8 cellular contexts compared by ENCODE assay signal in genomic region chr17:19724501-19725420, GRCh38. TPM values are rescaled to one million over a fixed set of nuclear protein-coding genes. Genes with fewer than 3 reads are reported as not detected.
DNase-seq lines count a peak whose midpoint lies in the region; ATAC-seq, FAIRE-seq and TF ChIP-seq lines count a peak whose summit lies in the region.

No MANE protein-coding gene starts in this region.

- H3K36me3 ChIP-seq in RWPE2 (ENCODE audit: low read depth) (no peaks in the 10 kb centered on the region), adrenal gland (replicated peaks in 1 of 2) (no peaks in the 10 kb centered on the region), lower lobe of right lung (no peaks in the 10 kb centered on the region)

- H3K4me3 ChIP-seq in RWPE2 (ENCODE audit: severe bottlenecking) (no peak overlapping the region), adrenal gland (peak overlapping the region in 1 of 4 donors; percentile 41), lower lobe of right lung (peak overlapping the region; percentile 52)

- no peak overlapping the region for H3K4me3 Mint-ChIP-seq in HFFc6

- peak; percentile 68 for DNase-seq in RWPE2 (ENCODE audit: low spot score)
- peak; percentile 48 to 79 (median 56) for DNase-seq in adrenal gland
- peak; percentile 92 for DNase-seq in lower lobe of right lung
- peak; percentile 4 for DNase-seq in stimulated activated CD8-positive, alpha-beta memory T cell treated with anti-CD3 and anti-CD28 coated beads, Interleukin-12 subunit alpha, Interleukin-12 subunit beta, amount 100 ng/mL, for 1 hour (ENCODE audit: low read depth)
- no peak for DNase-seq in HTR-8/SVneo (ENCODE audit: insufficient read length, low spot score)
- DNase-seq in HFFc6, result no peak
- no peak for DNase-seq in NCI-H2029 treated with DMSO at 0.1 percent for 48 hours (lab: John Stamatoyannopoulos, UW)
- no peak for DNase-seq in NCI-H2107 treated with DMSO at 0.1 percent for 48 hours (lab: John Stamatoyannopoulos, UW; ENCODE audit: unreplicated experiment)

- TF ChIP-seq CTCF in RWPE2 (IDR thresholded peaks at IDR 0.05; ENCODE audit: poor library complexity, severe bottlenecking) (no peak), adrenal gland (IDR thresholded peaks at IDR 0.05) (no peak), lower lobe of right lung (IDR thresholded peaks at IDR 0.05) (no peak), HFFc6 (IDR thresholded peaks at IDR 0.05) (no peak)

- H3K27me3 Mint-ChIP-seq in HFFc6 (ENCODE audit: insufficient read depth), result peaks cover 7% of the 10 kb centered on the region

- H3K36me3 Mint-ChIP-seq in HFFc6 (ENCODE audit: low read depth), result no peaks in the 10 kb centered on the region

- TF ChIP-seq POLR2A in adrenal gland (IDR thresholded peaks at IDR 0.05), result no peak

- 49 to 67% (median 56%) methylated on average over 19 to 55 of the region's 55 CpGs for WGBS in adrenal gland, 4 donors

- ATAC-seq in RWPE2 (ENCODE audit: low read depth), result peak; percentile 13; the same call in 2 of the 3 replicates
- peak; percentile 73 to 84 for ATAC-seq in lower lobe of right lung

- H3K9me3 Mint-ChIP-seq in HFFc6, result no peaks in the 10 kb centered on the region

- no peak for FAIRE-seq in HTR-8/SVneo (lab: Jason Lieb, UNC)

- intact Hi-C loops in adrenal gland (cut with DNase I), result no loop called here
- intact Hi-C loops in lower lobe of right lung (cut with DNase I), result no loop called here

- peaks cover 49% of the 10 kb centered on the region for H3K4me1 ChIP-seq in RWPE2 (ENCODE audit: insufficient read depth, poor library complexity, severe bottlenecking)
- H3K4me1 ChIP-seq in adrenal gland (replicated peaks in 1 of 2), result peaks cover 22 to 28% of the 10 kb centered on the region in 2 donors
- peaks cover 65% of the 10 kb centered on the region for H3K4me1 ChIP-seq in lower lobe of right lung

- H3K9me3 ChIP-seq in RWPE2 (ENCODE audit: severe bottlenecking), result no peaks in the 10 kb centered on the region
- H3K9me3 ChIP-seq in adrenal gland (replicated peaks in 1 of 3), result no peaks in the 10 kb centered on the region
- no peaks in the 10 kb centered on the region for H3K9me3 ChIP-seq in lower lobe of right lung

- no peaks in the 10 kb centered on the region for H3K27me3 ChIP-seq in RWPE2 (ENCODE audit: insufficient read depth, poor library complexity, severe bottlenecking)
- no peaks in the 10 kb centered on the region for H3K27me3 ChIP-seq in adrenal gland
- H3K27me3 ChIP-seq in lower lobe of right lung (ENCODE audit: low read depth), result no peaks in the 10 kb centered on the region

- peak overlapping the region; percentile 57 for H3K27ac ChIP-seq in RWPE2 (ENCODE audit: poor library complexity, severe bottlenecking)
- peak overlapping the region in 3 of 5 donors; percentile 24 to 49 (median 36) for H3K27ac ChIP-seq in adrenal gland
- peak overlapping the region; percentile 85 for H3K27ac ChIP-seq in lower lobe of right lung

- H3K27ac Mint-ChIP-seq in HFFc6, result no peak overlapping the region

- peaks cover 8% of the 10 kb centered on the region; the same call in 1 of the 2 replicates for H3K4me1 Mint-ChIP-seq in HFFc6 (ENCODE audit: low read depth)

RNA-seq across cellular contexts. Expression of gene SLC47A2, which starts 8.4 kb away (rescaled TPM):
- total RNA-seq in adrenal gland (1 to 10 TPM in 1 of 8 donors, under 1 TPM in 2, not detected in 5; 0.28 to 1.3 (median 0.36) TPM), lower lobe of right lung (not detected)
- polyA plus RNA-seq in adrenal gland, result under 1 TPM in 1 of 3 donors, not detected in 2; 0.10 TPM
- not detected for total RNA-seq in HFFc6 (2021; fragmentation: NEBNext Ultra II Directional; extraction: Animal tissue kit (Norgen Biotek cat#: 25700))

RNA-seq across cellular contexts. Expression of gene ALDH3A1, which starts 23.3 kb away (rescaled TPM):
- total RNA-seq in adrenal gland, result 1 to 10 TPM in 6 of 8 donors, under 1 TPM in 1, not detected in 1; 0.21 to 4.0 (median 2.1) TPM
- polyA plus RNA-seq in adrenal gland, result under 1 TPM; 0.09 to 0.98 (median 0.56) TPM
- total RNA-seq in lower lobe of right lung, result 6.7 TPM
- under 1 TPM in 2 of 6 experiments, not detected in 4; 0.24 to 0.25 TPM for total RNA-seq in HFFc6 (2021; fragmentation: NEBNext Ultra II Directional; extraction: Animal tissue kit (Norgen Biotek cat#: 25700))

Comparison
In these comparisons a context has a peak if more than half of its experiments do, and no peak if none do; other contexts are left out.
1. DNase-seq: peak in RWPE2 (single experiment), adrenal gland (7 of 7), lower lobe of right lung (single experiment) and stimulated activated CD8-positive, alpha-beta memory T cell treated with anti-CD3 and anti-CD28 coated beads, Interleukin-12 subunit alpha, Interleukin-12 subunit beta, amount 100 ng/mL, for 1 hour (single experiment); none in HTR-8/SVneo (single experiment), HFFc6 (single experiment), NCI-H2029 treated with DMSO at 0.1 percent for 48 hours (single experiment) and NCI-H2107 treated with DMSO at 0.1 percent for 48 hours (single experiment).
2. Peak in every context shown above with its lines, with median percentiles within 50 percentile points of each other: H3K27ac ChIP-seq.